In the genomic region with DNA sequence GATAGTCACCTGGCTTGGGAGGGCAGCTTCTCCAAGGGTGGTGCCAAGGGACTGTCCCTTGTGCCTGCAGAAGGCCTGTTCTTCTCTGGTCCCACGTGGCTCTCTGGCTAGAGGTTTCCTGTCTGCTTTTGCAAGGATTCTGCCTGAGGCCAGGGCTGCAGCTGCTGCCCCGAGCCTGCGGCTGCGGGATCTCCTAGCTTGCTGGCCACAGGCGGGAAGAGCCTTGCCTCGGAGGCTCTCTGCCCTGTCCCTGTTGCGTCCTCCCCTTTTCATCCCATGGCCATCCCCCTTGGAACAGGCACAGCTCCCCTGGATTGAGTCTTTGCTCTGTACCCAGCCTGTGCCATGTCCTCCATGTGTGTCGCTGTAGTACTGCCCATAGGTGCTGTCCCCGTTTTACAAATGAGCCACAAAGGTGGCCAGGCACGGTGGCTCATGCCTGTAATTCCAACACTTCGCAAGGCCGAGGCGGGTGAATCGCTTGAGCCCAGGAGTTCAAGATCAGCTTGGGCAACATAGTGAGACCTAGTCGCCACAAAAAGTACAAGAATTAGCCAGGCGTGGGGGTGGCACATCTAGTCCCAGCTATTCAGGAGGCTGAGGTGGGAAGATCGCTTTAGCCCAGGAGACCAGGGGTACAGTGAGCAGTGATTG, we compare ENCODE assay signal across 19 cellular contexts.
"Had no signal": no experiment of that assay in that cellular context is flagged by ENCODE, and none has a peak within 500 bp of the region (broad histone marks: within the 10 kb centered on the region; RNA-seq: fewer than 3 reads in every experiment).

No MANE protein-coding gene starts in this region.

- H3K27ac Mint-ChIP-seq: activated naive CD8-positive, alpha-beta T cell; memory B cell; nephron had no signal

- H3K4me1 Mint-ChIP-seq: nephron had no signal

- H3K4me3 Mint-ChIP-seq: activated naive CD8-positive, alpha-beta T cell; memory B cell; nephron had no signal

- H3K4me1 ChIP-seq: esophagus muscularis mucosa, left lung, pancreas, tibial artery had no signal

- H3K9me3 Mint-ChIP-seq: memory B cell, nephron had no signal

- ATAC-seq: left lung, pancreas had no signal

- H3K79me2 ChIP-seq: hepatocyte had no signal

- H3K4me3 ChIP-seq: esophagus muscularis mucosa, hepatocyte, left lung, pancreas, tibial artery had no signal

- FAIRE-seq: colon, kidney, pancreas had no signal

- H2AFZ ChIP-seq: hepatocyte had no signal

- H3K27ac ChIP-seq: esophagus muscularis mucosa, hepatocyte, left lung, pancreas, tibial artery, VCaP had no signal

- H3K9me3 ChIP-seq: esophagus muscularis mucosa, left lung, pancreas, tibial artery had no signal

- H3K4me2 ChIP-seq: hepatocyte had no signal

- DNase-seq: activated CD4-positive, alpha-beta T cell treated with anti-CD3 and anti-CD28 coated beads, Interleukin-2, amount 50 U/mL, for 48 hours; activated T-cell treated with anti-CD3 and anti-CD28 coated beads, Interleukin-2, amount 50 U/mL, for 1 hour; amniotic stem cell; caudate nucleus; kidney; left lung; stimulated activated CD4-positive, alpha-beta T cell treated with anti-CD3 and anti-CD28 coated beads, Interleukin-2, amount 100 ng/mL, for 24 hours; stimulated activated naive CD4-positive, alpha-beta T cell; T-helper 1 cell; T1000; tibial artery had no signal

- H3K27me3 Mint-ChIP-seq: activated naive CD8-positive, alpha-beta T cell; memory B cell had no signal

- H3K36me3 Mint-ChIP-seq: activated naive CD8-positive, alpha-beta T cell had no signal

- H3K27me3 ChIP-seq: esophagus muscularis mucosa, hepatocyte, left lung, pancreas, tibial artery had no signal
